8 cellular contexts compared by ENCODE assay signal in the genomic region with DNA sequence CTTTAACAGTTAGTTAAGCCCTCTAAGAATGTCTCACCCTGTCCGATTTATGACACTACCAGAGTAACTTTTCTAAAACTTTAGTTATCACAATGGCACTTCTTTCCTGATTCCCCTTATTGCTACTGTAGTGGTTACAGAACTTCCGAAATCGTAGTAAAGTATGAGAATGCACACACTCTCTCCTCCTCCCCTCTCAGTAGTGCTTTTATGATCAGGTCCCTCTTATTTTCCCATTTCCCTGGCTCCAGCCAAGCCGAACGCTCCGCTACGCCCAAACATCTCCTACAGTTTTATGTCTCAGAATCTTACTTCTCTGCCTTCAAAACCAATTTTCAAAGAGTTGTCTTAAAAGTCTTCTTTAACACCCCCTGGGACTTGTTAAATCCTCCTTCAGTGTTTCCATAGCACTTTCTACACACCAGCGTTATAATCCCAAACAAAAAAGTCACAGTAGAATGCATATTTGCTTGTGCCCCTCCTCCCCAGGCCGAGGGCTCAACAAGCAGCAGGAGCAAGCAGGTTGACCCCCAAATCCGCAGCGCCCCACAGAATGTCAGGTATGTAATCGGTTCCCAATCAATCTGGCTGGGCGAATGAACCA. TPM values are rescaled to one million over a fixed set of nuclear protein-coding genes. Genes with fewer than 3 reads are reported as not detected.
DNase-seq lines count a peak whose midpoint lies in the region; ATAC-seq and TF ChIP-seq lines count a peak whose summit lies in the region.

No MANE protein-coding gene starts in this region.

- H3K36me3 ChIP-seq in MM.1S (replicated peaks; ENCODE audit: insufficient read depth, low read length): no peaks in the 10 kb centered on the region

- no peaks in the 10 kb centered on the region for H3K27me3 ChIP-seq in MM.1S (replicated peaks; ENCODE audit: insufficient read depth, low read length)

- peak overlapping the region; percentile 80 for H3K4me2 ChIP-seq in MM.1S (ENCODE audit: low read depth, low read length)

- H3K4me3 ChIP-seq in MM.1S (ENCODE audit: low read length): peak overlapping the region; percentile 94

- peak; percentile 28 for ATAC-seq in GM21786 (IDR thresholded peaks at IDR 0.05; ENCODE audit: unreplicated experiment)

- H3K27ac ChIP-seq in MM.1S (ENCODE audit: low read length): peak overlapping the region; percentile 38; the same call in 1 of the 2 replicates

- TF ChIP-seq CTCF in MM.1S (IDR thresholded peaks at IDR 0.05; ENCODE audit: low read length) (no peak), mesothelial cell of epicardium (IDR thresholded peaks at IDR 0.05; ENCODE audit: unreplicated experiment) (no peak)

- peaks cover 29% of the 10 kb centered on the region for H3K79me2 ChIP-seq in MM.1S (ENCODE audit: low read length)

- DNase-seq in GM03348 (ENCODE audit: low spot score): peak; percentile 14
- DNase-seq in MM.1S: peak; percentile 34
- peak; percentile 1 for DNase-seq in cerebellum (ENCODE audit: low spot score)
- DNase-seq in mesothelial cell of epicardium (ENCODE audit: low spot score in 2 of 2, unreplicated experiment in 2 of 2): no peak
- no peak for DNase-seq in DMS114 treated with DMSO at 0.1 percent for 48 hours (lab: John Stamatoyannopoulos, UW; ENCODE audit: unreplicated experiment)
- no peak for DNase-seq in activated effector memory CD4-positive, alpha-beta T cell treated with anti-CD3 and anti-CD28 coated beads, Interleukin-2, amount 50 U/mL, for 16 hours
- DNase-seq in NCI-H748 (lab: John Stamatoyannopoulos, UW; ENCODE audit: unreplicated experiment): no peak

- H3K27ac Mint-ChIP-seq in mesothelial cell of epicardium: peak overlapping the region; percentile 52

- H3K36me3 Mint-ChIP-seq in mesothelial cell of epicardium: peaks cover 4% of the 10 kb centered on the region

- 0 out of 2 replicates have a peak, but pooled peaks cover 7% of the 10 kb centered on the region for H3F3A ChIP-seq in MM.1S (ENCODE audit: insufficient read depth, low read length)

- H3K9me2 ChIP-seq in MM.1S (replicated peaks; ENCODE audit: insufficient read depth, low read length): no peaks in the 10 kb centered on the region

- H3K4me1 ChIP-seq in MM.1S (ENCODE audit: low read length): 0 out of 2 replicates have a peak, but pooled peaks cover 10% of the 10 kb centered on the region

- no peaks in the 10 kb centered on the region for H3K9me3 Mint-ChIP-seq in mesothelial cell of epicardium

- no peaks in the 10 kb centered on the region for H3K9me3 ChIP-seq in MM.1S (replicated peaks; ENCODE audit: insufficient read depth, low read length)

- H3K4me3 Mint-ChIP-seq in mesothelial cell of epicardium: peak overlapping the region; percentile 78

- peak overlapping the region; percentile 95 for H2AFZ ChIP-seq in MM.1S (ENCODE audit: low read length)

- no peaks in the 10 kb centered on the region for H4K20me1 ChIP-seq in MM.1S (ENCODE audit: insufficient read depth, low read length)

- H3K9ac ChIP-seq in MM.1S (ENCODE audit: low read length): peak overlapping the region; percentile 77

- H3K4me1 Mint-ChIP-seq in mesothelial cell of epicardium: peaks cover 19% of the 10 kb centered on the region

- H3K27me3 Mint-ChIP-seq in mesothelial cell of epicardium (ENCODE audit: low read depth): peaks cover 2% of the 10 kb centered on the region

RNA-seq across cellular contexts. Expression of a gene that starts 0.7 kb away (rescaled TPM):
- 20.4 TPM for total RNA-seq in cerebellum
- total RNA-seq in mesothelial cell of epicardium: 27.0 to 31.2 TPM (median 28.4 TPM) in 3 replicates

Comparison
In these comparisons a context has a peak if more than half of its experiments do, and no peak if none do; other contexts are left out.
1. DNase-seq: peak in GM03348 (single experiment), MM.1S (single experiment) and cerebellum (single experiment); none in mesothelial cell of epicardium (0 of 2), DMS114 treated with DMSO at 0.1 percent for 48 hours (single experiment), activated effector memory CD4-positive, alpha-beta T cell treated with anti-CD3 and anti-CD28 coated beads, Interleukin-2, amount 50 U/mL, for 16 hours (single experiment) and NCI-H748 (single experiment).